13 cellular contexts compared by ENCODE assay signal in genomic region chr15:94383706-94384105, GRCh38.
"Had no signal": no experiment of that assay in that cellular context is flagged by ENCODE, and none has a peak within 500 bp of the region (broad histone marks: within the 10 kb centered on the region; RNA-seq: fewer than 3 reads in every experiment).

No MANE protein-coding gene starts in this region.

- ATAC-seq: activated T-cell treated with anti-CD3 and anti-CD28 coated beads, Interleukin-2, amount 50 U/mL, for 4 hours; heart right ventricle had no signal

- DNase-seq: activated CD4-positive, alpha-beta memory T cell treated with anti-CD3 and anti-CD28 coated beads for 36 hours; activated gamma-delta T cell treated with Interleukin-2 at 50 U/mL for 16 hours; activated naive CD8-positive, alpha-beta T cell treated with anti-CD3 and anti-CD28 coated beads for 36 hours; activated T-cell treated with anti-CD3 and anti-CD28 coated beads, Interleukin-2, amount 50 U/mL, for 4 hours; anterior cingulate cortex; esophagus squamous epithelium; foreskin melanocyte; heart right ventricle; left ventricle myocardium inferior; stimulated activated CD4-positive, alpha-beta T cell treated with anti-CD3 and anti-CD28 coated beads, Interleukin-4, amount 100 ng/mL, for 24 hours; stomach had no signal

- H3K36me3 ChIP-seq: left ventricle myocardium inferior, thoracic aorta had no signal

- H3K4me3 ChIP-seq: esophagus squamous epithelium, heart right ventricle, left ventricle myocardium inferior, stomach, thoracic aorta had no signal

- H3K27ac ChIP-seq: esophagus squamous epithelium, heart right ventricle, left ventricle myocardium inferior, stomach, thoracic aorta had no signal

- H3K9me3 ChIP-seq: esophagus squamous epithelium, heart right ventricle, left ventricle myocardium inferior, stomach, thoracic aorta had no signal

- H3K27ac Mint-ChIP-seq: activated CD4-positive, alpha-beta memory T cell treated with anti-CD3 and anti-CD28 coated beads for 36 hours; activated naive CD8-positive, alpha-beta T cell treated with anti-CD3 and anti-CD28 coated beads for 36 hours had no signal

- H3K27me3 Mint-ChIP-seq: activated CD4-positive, alpha-beta memory T cell treated with anti-CD3 and anti-CD28 coated beads for 36 hours; activated naive CD8-positive, alpha-beta T cell treated with anti-CD3 and anti-CD28 coated beads for 36 hours had no signal

- H3K4me1 ChIP-seq: esophagus squamous epithelium, left ventricle myocardium inferior had no signal

- H3K4me3 Mint-ChIP-seq: activated CD4-positive, alpha-beta memory T cell treated with anti-CD3 and anti-CD28 coated beads for 36 hours; activated naive CD8-positive, alpha-beta T cell treated with anti-CD3 and anti-CD28 coated beads for 36 hours; activated T-cell treated with anti-CD3 and anti-CD28 coated beads, Interleukin-2, amount 50 U/mL, for 4 hours; neural crest cell had no signal

- H3K27me3 ChIP-seq: esophagus squamous epithelium, stomach had no signal

- H3K9me3 Mint-ChIP-seq: activated CD4-positive, alpha-beta memory T cell treated with anti-CD3 and anti-CD28 coated beads for 36 hours; activated naive CD8-positive, alpha-beta T cell treated with anti-CD3 and anti-CD28 coated beads for 36 hours; activated T-cell treated with anti-CD3 and anti-CD28 coated beads, Interleukin-2, amount 50 U/mL, for 4 hours; neural crest cell had no signal
